In the genomic region with DNA sequence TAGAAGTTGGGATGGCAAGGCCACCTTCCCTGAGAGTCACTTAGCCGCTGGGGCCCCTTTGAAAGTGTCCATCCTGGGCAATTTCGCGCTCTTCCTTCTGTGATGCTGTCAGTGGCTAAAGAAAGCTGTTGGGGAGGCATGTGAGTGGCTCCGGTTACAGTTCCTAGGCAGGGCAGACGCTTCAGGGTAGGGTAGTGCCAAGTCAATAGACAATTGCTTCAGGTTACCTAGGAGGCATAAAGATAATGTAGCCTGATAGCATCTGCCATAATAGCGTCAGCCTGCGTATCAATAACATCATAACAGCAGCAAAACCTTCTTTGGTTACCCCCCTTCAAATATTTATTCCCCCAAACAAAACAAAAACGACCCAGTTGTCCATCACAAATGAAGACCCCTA, we compare ENCODE assay signal across 11 cellular contexts. TPM values are rescaled to one million over a fixed set of nuclear protein-coding genes. Genes with fewer than 3 reads are reported as not detected.
DNase-seq lines count a peak whose midpoint lies in the region; ATAC-seq, FAIRE-seq and TF ChIP-seq lines count a peak whose summit lies in the region.
"Had no signal": no experiment of that assay in that cellular context is flagged by ENCODE, and none has a peak within 500 bp of the region (broad histone marks: within the 10 kb centered on the region; RNA-seq: fewer than 3 reads in every experiment).

FAM107B (minus strand) TSS at position 101 of the 400 bp plus-strand sequence. CDS start 234 bp downstream, outside the sequence.

- intact Hi-C loops in activated CD4-positive, alpha-beta T cell treated with anti-CD3 and anti-CD28 coated beads for 36 hours (cut with DNase I, micrococcal nuclease) = no loop called here
- intact Hi-C loops in lower lobe of right lung (cut with DNase I) (no loop called here), thyroid gland (cut with DNase I) (no loop called here)

- no peak for TF ChIP-seq POLR2A in thyroid gland (IDR thresholded peaks at IDR 0.05)

- H3K36me3 ChIP-seq in astrocyte (ENCODE audit: insufficient read depth, low read length) (no peaks in the 10 kb centered on the region), lower lobe of right lung (no peaks in the 10 kb centered on the region), thyroid gland (no peaks in the 10 kb centered on the region), HAP-1 (replicated peaks) (no peaks in the 10 kb centered on the region)
- H3K36me3 ChIP-seq: gastrocnemius medialis had no signal

- H3K79me2 ChIP-seq in astrocyte (ENCODE audit: insufficient read depth, low read length) = no peaks in the 10 kb centered on the region

- POLR2A ChIA-PET in activated CD4-positive, alpha-beta T cell treated with anti-CD3 and anti-CD28 coated beads for 36 hours (lab: Charles Lee) = no interaction called here

- H4K20me1 ChIP-seq in astrocyte (ENCODE audit: insufficient read depth, low read length) = no peaks in the 10 kb centered on the region

- no peaks in the 10 kb centered on the region for H3K9me3 Mint-ChIP-seq in activated CD4-positive, alpha-beta T cell treated with anti-CD3 and anti-CD28 coated beads for 36 hours (ENCODE audit: low read depth)
- peaks cover 3% of the 10 kb centered on the region for H3K9me3 Mint-ChIP-seq in astrocyte (ENCODE audit: unreplicated experiment)

- no peak for ATAC-seq in activated CD4-positive, alpha-beta T cell treated with anti-CD3 and anti-CD28 coated beads for 36 hours
- ATAC-seq in lower lobe of right lung (no peak), GM19324 (IDR thresholded peaks at IDR 0.05; ENCODE audit: low FRiP score, unreplicated experiment) (no peak)
- ATAC-seq: gastrocnemius medialis had no signal

- no peak for DNase-seq in activated CD4-positive, alpha-beta T cell treated with anti-CD3 and anti-CD28 coated beads for 36 hours
- no peak for DNase-seq in activated CD4-positive, alpha-beta T cell treated with anti-CD3 and anti-CD28 coated beads, Interleukin-2, amount 50 U/mL, for 4 hours
- no peak for DNase-seq in astrocyte (ENCODE audit: low read depth)
- DNase-seq in lower lobe of right lung = no peak
- no peak for DNase-seq in thyroid gland
- DNase-seq in HAP-1 (ENCODE audit: low spot score in 2 of 2) = no peak
- no peak for DNase-seq in CD1c-positive myeloid dendritic cell (ENCODE audit: extremely low spot score)
- DNase-seq: gastrocnemius medialis, KBM-7, SHP77 treated with DMSO at 0.1 percent for 48 hours had no signal

- no peak within 1 kb of the TSS for H3K4me2 ChIP-seq in astrocyte (ENCODE audit: low read length)

- H3K4me1 ChIP-seq in astrocyte (ENCODE audit: insufficient read depth, low read length) = no peaks in the 10 kb centered on the region
- H3K4me1 ChIP-seq in lower lobe of right lung = peaks cover 10% of the 10 kb centered on the region
- no peaks in the 10 kb centered on the region for H3K4me1 ChIP-seq in thyroid gland
- no peaks in the 10 kb centered on the region for H3K4me1 ChIP-seq in HAP-1
- H3K4me1 ChIP-seq: gastrocnemius medialis had no signal

- H3K4me3 ChIP-seq in astrocyte (ENCODE audit: insufficient read depth, low read depth, low read length) (no peak within 1 kb of the TSS), lower lobe of right lung (no peak within 1 kb of the TSS), thyroid gland (replicated peaks in 1 of 3) (no peak within 1 kb of the TSS), HAP-1 (no peak within 1 kb of the TSS)
- H3K4me3 ChIP-seq: gastrocnemius medialis had no signal

- H3K9me3 ChIP-seq in astrocyte (ENCODE audit: insufficient read depth, low read depth, low read length) (no peaks in the 10 kb centered on the region), lower lobe of right lung (no peaks in the 10 kb centered on the region), thyroid gland (no peaks in the 10 kb centered on the region), HAP-1 (no peaks in the 10 kb centered on the region)
- H3K9me3 ChIP-seq: gastrocnemius medialis had no signal

- no peak for FAIRE-seq in astrocyte (lab: Jason Lieb, UNC)

- CTCF ChIA-PET in activated CD4-positive, alpha-beta T cell treated with anti-CD3 and anti-CD28 coated beads for 36 hours (lab: Charles Lee) = interaction anchor here (0.8 kb wide), 1 partner anchor 41 kb away, joined by 3 read pairs; no protein-coding TSS in a partner anchor

- H3K9ac ChIP-seq in astrocyte (ENCODE audit: low read length) = no peak within 1 kb of the TSS

- in situ Hi-C loops in HAP-1 (cut with MboI; ENCODE audit: low sequenced_read_pairs) = no loop called here

- TF ChIP-seq CTCF in astrocyte (IDR thresholded peaks at IDR 0.05; ENCODE audit: insufficient read depth, low read depth, low read length) (no peak), lower lobe of right lung (IDR thresholded peaks at IDR 0.05) (no peak), thyroid gland (IDR thresholded peaks at IDR 0.05) (no peak)

- H3K27me3 ChIP-seq in astrocyte (ENCODE audit: insufficient read depth, low read length) (no peaks in the 10 kb centered on the region), lower lobe of right lung (ENCODE audit: low read depth) (no peaks in the 10 kb centered on the region), thyroid gland (no peaks in the 10 kb centered on the region), HAP-1 (ENCODE audit: low read depth) (peaks cover 6% of the 10 kb centered on the region; the same call in 1 of the 2 replicates)
- H3K27me3 ChIP-seq: gastrocnemius medialis had no signal

- no peak within 1 kb of the TSS for H2AFZ ChIP-seq in astrocyte (ENCODE audit: low read depth, low read length)

- WGBS in thyroid gland, 2 donors = 91 to 96% methylated on average over 8 of the region's 8 CpGs

- peaks cover 2% of the 10 kb centered on the region for H3K4me1 Mint-ChIP-seq in activated CD4-positive, alpha-beta T cell treated with anti-CD3 and anti-CD28 coated beads for 36 hours
- peaks cover 5% of the 10 kb centered on the region for H3K4me1 Mint-ChIP-seq in astrocyte (ENCODE audit: low read depth, unreplicated experiment)

- no peaks in the 10 kb centered on the region for H3K27me3 Mint-ChIP-seq in activated CD4-positive, alpha-beta T cell treated with anti-CD3 and anti-CD28 coated beads for 36 hours
- H3K27me3 Mint-ChIP-seq in astrocyte (ENCODE audit: low read depth, unreplicated experiment) = peaks cover 7% of the 10 kb centered on the region

- no peak within 1 kb of the TSS for H3K27ac Mint-ChIP-seq in activated CD4-positive, alpha-beta T cell treated with anti-CD3 and anti-CD28 coated beads for 36 hours
- no peak within 1 kb of the TSS for H3K27ac Mint-ChIP-seq in astrocyte (ENCODE audit: unreplicated experiment)

- H3K36me3 Mint-ChIP-seq in activated CD4-positive, alpha-beta T cell treated with anti-CD3 and anti-CD28 coated beads for 36 hours (ENCODE audit: low read depth) = no peaks in the 10 kb centered on the region
- H3K36me3 Mint-ChIP-seq in astrocyte (ENCODE audit: low read depth, unreplicated experiment) = no peaks in the 10 kb centered on the region

- H3K4me3 Mint-ChIP-seq in activated CD4-positive, alpha-beta T cell treated with anti-CD3 and anti-CD28 coated beads for 36 hours = no peak within 1 kb of the TSS
- H3K4me3 Mint-ChIP-seq in astrocyte (ENCODE audit: unreplicated experiment) = no peak within 1 kb of the TSS

- H3K27ac ChIP-seq in astrocyte (ENCODE audit: low read depth, low read length) = no peak within 1 kb of the TSS
- H3K27ac ChIP-seq in lower lobe of right lung = no peak within 1 kb of the TSS
- H3K27ac ChIP-seq in thyroid gland = no peak within 1 kb of the TSS
- H3K27ac ChIP-seq: gastrocnemius medialis had no signal

RNA-seq across cellular contexts. Expression of gene FAM107B, which starts in this region (rescaled TPM):
- 100 to 1,000 TPM; 126 to 148 TPM for total RNA-seq in activated CD4-positive, alpha-beta T cell treated with anti-CD3 and anti-CD28 coated beads for 36 hours
- 36.0 and 42.3 TPM in 2 replicates for total RNA-seq in astrocyte
- total RNA-seq in lower lobe of right lung = 75.4 TPM
- total RNA-seq in thyroid gland = 10 to 100 TPM; 12.3 to 41.3 (median 31.8) TPM
